ENCODE assay signal across 1 cellular context in the genomic region with DNA sequence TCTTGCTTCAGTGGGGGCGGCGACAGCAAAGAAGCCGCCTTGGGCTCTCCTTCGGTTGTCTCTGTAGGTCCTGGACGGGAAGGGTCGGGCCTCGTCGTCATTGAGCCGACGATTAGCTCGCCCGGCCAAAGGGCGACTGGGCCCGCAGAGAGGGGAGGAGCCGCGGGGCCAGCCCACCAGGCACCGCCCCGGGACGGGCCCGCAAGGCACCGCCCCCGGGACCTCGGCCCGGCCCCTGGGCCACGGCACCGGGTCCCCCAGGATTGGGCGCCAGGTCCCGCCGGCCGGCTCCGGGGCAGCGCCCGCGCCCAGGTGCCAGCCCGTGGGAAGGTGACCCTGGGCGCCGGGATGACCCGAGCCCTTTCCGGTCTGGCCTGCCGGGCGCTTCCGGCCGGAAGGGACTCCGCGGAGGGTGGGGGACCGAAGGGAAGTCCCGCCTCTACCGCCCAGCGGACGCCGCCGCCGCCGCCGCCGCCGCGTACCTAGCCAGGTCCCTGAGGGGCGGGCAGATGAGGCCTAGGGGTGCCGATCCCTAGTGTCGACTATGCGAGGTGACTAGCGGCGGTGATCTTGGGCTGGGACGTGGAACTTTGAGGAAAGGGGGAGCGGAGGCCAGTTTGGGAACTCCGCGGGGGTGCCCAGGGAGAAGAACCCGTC.
TF ChIP-seq lines count a peak whose summit lies in the region.

Gene GBA2, minus strand, starts transcription at position 371 of the 657 bp plus-strand sequence. CDS start 524 bp downstream, outside the sequence.
Gene RGP1, plus strand, starts transcription at position 430 of the 657 bp plus-strand sequence. CDS start 469 bp downstream, outside the sequence.

TF ChIP-seq in HepG2, 621 proteins besides CTCF, POLR2A, EP300 and RAD21 (continued from another document and continues in another):
- no peak for TF ChIP-seq CSRNP2 (CRISPR knock-in tag; conservative IDR thresholded peaks at IDR 0.05; ENCODE audit: low read depth)
- 0 out of 2 replicates have a peak, but pooled peaks have one; percentile 56 for TF ChIP-seq CAMTA2 (CRISPR knock-in tag; IDR thresholded peaks at IDR 0.05; ENCODE audit: borderline replicate concordance)
- no peak; the same call in 1 of the 2 replicates for TF ChIP-seq JDP2 (CRISPR knock-in tag; IDR thresholded peaks at IDR 0.05; ENCODE audit: borderline replicate concordance)
- TF ChIP-seq HCFC1 (IDR thresholded peaks at IDR 0.05; ENCODE audit: low read depth, low read length): peak; percentile 37; the same call in 1 of the 2 replicates
- TF ChIP-seq SALL1 (CRISPR knock-in tag; IDR thresholded peaks at IDR 0.05): peak; percentile 62; the same call in 1 of the 2 replicates
- TF ChIP-seq ZNF296 (CRISPR knock-in tag; conservative IDR thresholded peaks at IDR 0.05): no peak
- TF ChIP-seq KLF15 (CRISPR knock-in tag; IDR thresholded peaks at IDR 0.05; ENCODE audit: borderline replicate concordance): no peak
- TF ChIP-seq NR2F2 (IDR thresholded peaks at IDR 0.05; ENCODE audit: borderline replicate concordance, low read depth): 0 out of 2 replicates have a peak, but pooled peaks have one; percentile 15
- no peak for TF ChIP-seq KDM6A (CRISPR knock-in tag; IDR thresholded peaks at IDR 0.05; ENCODE audit: low read depth)
- peak; percentile 28; the same call in 1 of the 2 replicates for TF ChIP-seq IRF9 (CRISPR knock-in tag; IDR thresholded peaks at IDR 0.05; ENCODE audit: borderline replicate concordance)
- TF ChIP-seq LCORL (IDR thresholded peaks at IDR 0.05): no peak
- no peak for TF ChIP-seq LCORL (CRISPR knock-in tag; IDR thresholded peaks at IDR 0.05)
- TF ChIP-seq NFIB (CRISPR knock-in tag; IDR thresholded peaks at IDR 0.05; ENCODE audit: borderline replicate concordance): no peak
- no peak for TF ChIP-seq ZNF839 (CRISPR knock-in tag; IDR thresholded peaks at IDR 0.05; ENCODE audit: borderline replicate concordance)
- peak; percentile 31 for TF ChIP-seq BRD4 (CRISPR knock-in tag; IDR thresholded peaks at IDR 0.05)
- no peak for TF ChIP-seq JARID2 (CRISPR knock-in tag; IDR thresholded peaks at IDR 0.05; ENCODE audit: insufficient replicate concordance)
- TF ChIP-seq, protein P1, sequence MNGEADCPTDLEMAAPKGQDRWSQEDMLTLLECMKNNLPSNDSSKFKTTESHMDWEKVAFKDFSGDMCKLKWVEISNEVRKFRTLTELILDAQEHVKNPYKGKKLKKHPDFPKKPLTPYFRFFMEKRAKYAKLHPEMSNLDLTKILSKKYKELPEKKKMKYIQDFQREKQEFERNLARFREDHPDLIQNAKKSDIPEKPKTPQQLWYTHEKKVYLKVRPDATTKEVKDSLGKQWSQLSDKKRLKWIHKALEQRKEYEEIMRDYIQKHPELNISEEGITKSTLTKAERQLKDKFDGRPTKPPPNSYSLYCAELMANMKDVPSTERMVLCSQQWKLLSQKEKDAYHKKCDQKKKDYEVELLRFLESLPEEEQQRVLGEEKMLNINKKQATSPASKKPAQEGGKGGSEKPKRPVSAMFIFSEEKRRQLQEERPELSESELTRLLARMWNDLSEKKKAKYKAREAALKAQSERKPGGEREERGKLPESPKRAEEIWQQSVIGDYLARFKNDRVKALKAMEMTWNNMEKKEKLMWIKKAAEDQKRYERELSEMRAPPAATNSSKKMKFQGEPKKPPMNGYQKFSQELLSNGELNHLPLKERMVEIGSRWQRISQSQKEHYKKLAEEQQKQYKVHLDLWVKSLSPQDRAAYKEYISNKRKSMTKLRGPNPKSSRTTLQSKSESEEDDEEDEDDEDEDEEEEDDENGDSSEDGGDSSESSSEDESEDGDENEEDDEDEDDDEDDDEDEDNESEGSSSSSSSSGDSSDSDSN (CRISPR knock-in tag; IDR thresholded peaks at IDR 0.05): peak; percentile 83
- no peak for TF ChIP-seq MZF1 (CRISPR knock-in tag; IDR thresholded peaks at IDR 0.05; ENCODE audit: borderline replicate concordance)
- TF ChIP-seq ZNF253 (CRISPR knock-in tag; IDR thresholded peaks at IDR 0.05; ENCODE audit: borderline replicate concordance): no peak
- peak in 1 of 2 experiments; percentile 72; a peak in 2 of 4 replicates for TF ChIP-seq KLF16 (CRISPR knock-in tag; IDR thresholded peaks at IDR 0.05)
- no peak for TF ChIP-seq CBX5 (CRISPR knock-in tag; IDR thresholded peaks at IDR 0.05; ENCODE audit: borderline replicate concordance)
- peak; percentile 21; the same call in 1 of the 2 replicates for TF ChIP-seq ZNF580 (CRISPR knock-in tag; IDR thresholded peaks at IDR 0.05; ENCODE audit: borderline replicate concordance, low read depth)
- 0 out of 2 replicates have a peak, but pooled peaks have one; percentile 51 for TF ChIP-seq ZNF567 (CRISPR knock-in tag; IDR thresholded peaks at IDR 0.05; ENCODE audit: borderline replicate concordance)
- TF ChIP-seq LBX2 (CRISPR knock-in tag; IDR thresholded peaks at IDR 0.05; ENCODE audit: borderline replicate concordance): no peak
- no peak for TF ChIP-seq ZBTB20 (CRISPR knock-in tag; IDR thresholded peaks at IDR 0.05; ENCODE audit: borderline replicate concordance, low read depth)
- TF ChIP-seq GATAD1 (CRISPR knock-in tag; IDR thresholded peaks at IDR 0.05): peak; percentile 85
- TF ChIP-seq ZNF607 (CRISPR knock-in tag; IDR thresholded peaks at IDR 0.05; ENCODE audit: borderline replicate concordance): peak; percentile 88
- TF ChIP-seq, protein P2, sequence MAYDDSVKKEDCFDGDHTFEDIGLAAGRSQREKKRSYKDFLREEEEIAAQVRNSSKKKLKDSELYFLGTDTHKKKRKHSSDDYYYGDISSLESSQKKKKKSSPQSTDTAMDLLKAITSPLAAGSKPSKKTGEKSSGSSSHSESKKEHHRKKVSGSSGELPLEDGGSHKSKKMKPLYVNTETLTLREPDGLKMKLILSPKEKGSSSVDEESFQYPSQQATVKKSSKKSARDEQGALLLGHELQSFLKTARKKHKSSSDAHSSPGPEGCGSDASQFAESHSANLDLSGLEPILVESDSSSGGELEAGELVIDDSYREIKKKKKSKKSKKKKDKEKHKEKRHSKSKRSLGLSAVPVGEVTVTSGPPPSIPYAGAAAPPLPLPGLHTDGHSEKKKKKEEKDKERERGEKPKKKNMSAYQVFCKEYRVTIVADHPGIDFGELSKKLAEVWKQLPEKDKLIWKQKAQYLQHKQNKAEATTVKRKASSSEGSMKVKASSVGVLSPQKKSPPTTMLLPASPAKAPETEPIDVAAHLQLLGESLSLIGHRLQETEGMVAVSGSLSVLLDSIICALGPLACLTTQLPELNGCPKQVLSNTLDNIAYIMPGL (CRISPR knock-in tag; IDR thresholded peaks at IDR 0.05; ENCODE audit: borderline replicate concordance in 1 of 2, low read depth in 1 of 2): peak; percentile 55 to 59; a peak in 2 of 4 replicates
- TF ChIP-seq ESRRA (CRISPR knock-in tag; IDR thresholded peaks at IDR 0.05; ENCODE audit: low read depth): peak; percentile 93
- peak; percentile 73 for TF ChIP-seq SAP130 (CRISPR knock-in tag; IDR thresholded peaks at IDR 0.05; ENCODE audit: low read depth)
- no peak for TF ChIP-seq ZBTB39 (CRISPR knock-in tag; IDR thresholded peaks at IDR 0.05)
- TF ChIP-seq ELF3 (CRISPR knock-in tag; IDR thresholded peaks at IDR 0.05): peak; percentile 5
- TF ChIP-seq RAD51 (IDR thresholded peaks at IDR 0.05; ENCODE audit: borderline replicate concordance): no peak
- no peak for TF ChIP-seq ZSCAN22 (CRISPR knock-in tag; IDR thresholded peaks at IDR 0.05)
- peak; percentile 31; the same call in 1 of the 2 replicates for TF ChIP-seq HDAC2 (CRISPR knock-in tag; IDR thresholded peaks at IDR 0.05)
- TF ChIP-seq, protein P3, sequence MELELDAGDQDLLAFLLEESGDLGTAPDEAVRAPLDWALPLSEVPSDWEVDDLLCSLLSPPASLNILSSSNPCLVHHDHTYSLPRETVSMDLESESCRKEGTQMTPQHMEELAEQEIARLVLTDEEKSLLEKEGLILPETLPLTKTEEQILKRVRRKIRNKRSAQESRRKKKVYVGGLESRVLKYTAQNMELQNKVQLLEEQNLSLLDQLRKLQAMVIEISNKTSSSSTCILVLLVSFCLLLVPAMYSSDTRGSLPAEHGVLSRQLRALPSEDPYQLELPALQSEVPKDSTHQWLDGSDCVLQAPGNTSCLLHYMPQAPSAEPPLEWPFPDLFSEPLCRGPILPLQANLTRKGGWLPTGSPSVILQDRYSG (CRISPR knock-in tag; IDR thresholded peaks at IDR 0.05): no peak
- no peak for TF ChIP-seq ZNF614 (CRISPR knock-in tag; IDR thresholded peaks at IDR 0.05; ENCODE audit: borderline replicate concordance)
- TF ChIP-seq ZNF775 (CRISPR knock-in tag; IDR thresholded peaks at IDR 0.05; ENCODE audit: borderline replicate concordance): no peak
- TF ChIP-seq GABPB1 (CRISPR knock-in tag; IDR thresholded peaks at IDR 0.05): peak; percentile 96
- no peak for TF ChIP-seq ZNF33B (CRISPR knock-in tag; IDR thresholded peaks at IDR 0.05)
- 0 out of 2 replicates have a peak, but pooled peaks have one; percentile 68 for TF ChIP-seq HNRNPL (IDR thresholded peaks at IDR 0.05; ENCODE audit: low read depth, low read length)
- TF ChIP-seq ZNF772 (CRISPR knock-in tag; IDR thresholded peaks at IDR 0.05): peak; percentile 43; the same call in 1 of the 2 replicates
- TF ChIP-seq TCF7 (IDR thresholded peaks at IDR 0.05; ENCODE audit: low read depth): no peak
- TF ChIP-seq ZNF546 (CRISPR knock-in tag; conservative IDR thresholded peaks at IDR 0.05): no peak
- TF ChIP-seq, protein P4, sequence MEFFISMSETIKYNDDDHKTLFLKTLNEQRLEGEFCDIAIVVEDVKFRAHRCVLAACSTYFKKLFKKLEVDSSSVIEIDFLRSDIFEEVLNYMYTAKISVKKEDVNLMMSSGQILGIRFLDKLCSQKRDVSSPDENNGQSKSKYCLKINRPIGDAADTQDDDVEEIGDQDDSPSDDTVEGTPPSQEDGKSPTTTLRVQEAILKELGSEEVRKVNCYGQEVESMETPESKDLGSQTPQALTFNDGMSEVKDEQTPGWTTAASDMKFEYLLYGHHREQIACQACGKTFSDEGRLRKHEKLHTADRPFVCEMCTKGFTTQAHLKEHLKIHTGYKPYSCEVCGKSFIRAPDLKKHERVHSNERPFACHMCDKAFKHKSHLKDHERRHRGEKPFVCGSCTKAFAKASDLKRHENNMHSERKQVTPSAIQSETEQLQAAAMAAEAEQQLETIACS (CRISPR knock-in tag; IDR thresholded peaks at IDR 0.05): no peak
- TF ChIP-seq RFXAP (CRISPR knock-in tag; IDR thresholded peaks at IDR 0.05; ENCODE audit: borderline replicate concordance): no peak; the same call in 1 of the 2 replicates
- peak; percentile 81; the same call in 1 of the 2 replicates for TF ChIP-seq KDM2A (CRISPR knock-in tag; IDR thresholded peaks at IDR 0.05; ENCODE audit: borderline replicate concordance, low read depth)
- TF ChIP-seq HNF1B (CRISPR knock-in tag; IDR thresholded peaks at IDR 0.05): peak; percentile 45; the same call in 1 of the 2 replicates
- 0 out of 2 replicates have a peak, but pooled peaks have one; percentile 3 for TF ChIP-seq CEBPG (CRISPR knock-in tag; IDR thresholded peaks at IDR 0.05)
- TF ChIP-seq ERF (CRISPR knock-in tag; IDR thresholded peaks at IDR 0.05): peak; percentile 55; the same call in 1 of the 2 replicates
- peak; percentile 44; the same call in 1 of the 2 replicates for TF ChIP-seq FOXK1 (CRISPR knock-in tag; IDR thresholded peaks at IDR 0.05; ENCODE audit: borderline replicate concordance, low read depth)
- no peak for TF ChIP-seq ZNF724P (CRISPR knock-in tag; IDR thresholded peaks at IDR 0.05; ENCODE audit: borderline replicate concordance)
